ENCODE assay signal across 33 cellular contexts in the genomic region with DNA sequence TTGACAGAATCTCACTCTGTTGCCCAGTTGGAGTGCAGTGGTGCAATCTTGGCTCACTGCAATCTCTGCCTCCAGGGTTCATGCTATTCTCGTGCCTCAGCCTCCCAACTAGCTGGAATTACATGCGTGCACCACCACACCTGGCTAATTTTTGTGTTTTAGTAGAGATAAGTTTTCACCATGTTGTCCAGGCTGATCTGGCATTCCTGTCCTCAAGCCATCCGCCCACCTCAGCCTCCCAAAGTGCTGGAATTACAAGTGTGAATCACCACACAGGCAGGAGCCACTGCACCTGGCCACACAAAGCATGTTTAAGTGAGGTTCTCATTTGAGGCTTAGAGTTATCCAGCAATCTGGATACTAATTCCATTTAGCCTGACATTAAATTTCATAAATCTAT.
"Had no signal": no experiment of that assay in that cellular context is flagged by ENCODE, and none has a peak within 500 bp of the region (broad histone marks: within the 10 kb centered on the region; RNA-seq: fewer than 3 reads in every experiment).

No MANE protein-coding gene starts in this region.

- H3K36me3 ChIP-seq: adrenal gland, ascending aorta, brain microvascular endothelial cell, breast epithelium, cardiac muscle cell had no signal

- H3K27ac ChIP-seq: adrenal gland, ascending aorta, body of pancreas, brain microvascular endothelial cell, breast epithelium, cardiac muscle cell had no signal

- H3K4me3 ChIP-seq: adrenal gland, ascending aorta, body of pancreas, breast epithelium, cardiac muscle cell had no signal

- H3K4me1 ChIP-seq: adrenal gland, ascending aorta, breast epithelium had no signal

- DNase-seq: activated effector memory CD4-positive, alpha-beta T cell treated with anti-CD3 and anti-CD28 coated beads, Interleukin-2, amount 50 U/mL, for 16 hours; activated effector memory CD4-positive, alpha-beta T cell treated with Interleukin-2 at 50 U/mL for 16 hours; activated gamma-delta T cell; activated gamma-delta T cell treated with Interleukin-2 at 50 U/mL for 16 hours; activated naive CD4-positive, alpha-beta T cell; activated naive CD4-positive, alpha-beta T cell treated with anti-CD3 and anti-CD28 coated beads for 36 hours; activated naive CD4-positive, alpha-beta T cell treated with anti-CD3 and anti-CD28 coated beads, Interleukin-2, amount 10 ng/mL, durations not matched to agents 7 days and 5 days; activated naive CD4-positive, alpha-beta T cell treated with anti-CD3 and anti-CD28 coated beads, Interleukin-2, amount 50 U/mL, for 16 hours; activated naive CD4-positive, alpha-beta T cell treated with Interleukin-2 at 50 U/mL for 16 hours; activated naive CD8-positive, alpha-beta T cell treated with anti-CD3 and anti-CD28 coated beads for 36 hours; activated naive CD8-positive, alpha-beta T cell treated with anti-CD3 and anti-CD28 coated beads, Interleukin-2, amount 10 ng/mL, durations not matched to agents 7 days and 5 days; activated naive CD8-positive, alpha-beta T cell treated with anti-CD3 and anti-CD28 coated beads, Interleukin-2, amount 50 U/mL, for 24 hours; activated T-cell treated with anti-CD3 and anti-CD28 coated beads for 4 hours; activated T-cell treated with anti-CD3 and anti-CD28 coated beads, Interleukin-2, amount 50 U/mL, for 1 hour; activated T-cell treated with anti-CD3 and anti-CD28 coated beads, Interleukin-2, amount 50 U/mL, for 24 hours; activated T-cell treated with anti-CD3 and anti-CD28 coated beads, Interleukin-2, amount 50 U/mL, for 4 hours; activated T-cell treated with anti-CD3 and anti-CD28 coated beads, Interleukin-2, amount 50 U/mL, for 48 hours; activated T-cell treated with anti-CD3 and anti-CD28 coated beads, Interleukin-2, amount 50 U/mL, for 72 hours; adrenal gland; amniotic stem cell; amygdala; anterior cingulate cortex; aorta; body of pancreas; brain microvascular endothelial cell; caudate nucleus; central memory CD4-positive, alpha-beta T cell; cerebellar nuclear complex had no signal

- ATAC-seq: activated naive CD4-positive, alpha-beta T cell treated with anti-CD3 and anti-CD28 coated beads, Interleukin-2, amount 50 U/mL, for 72 hours; activated naive CD8-positive, alpha-beta T cell treated with anti-CD3 and anti-CD28 coated beads, Interleukin-2, amount 50 U/mL, for 24 hours; activated T-cell treated with anti-CD3 and anti-CD28 coated beads, Interleukin-2, amount 50 U/mL, for 4 hours; activated T-cell treated with anti-CD3 and anti-CD28 coated beads, Interleukin-2, amount 50 U/mL, for 72 hours; activated T-helper 17 cell treated with anti-CD3 and anti-CD28 coated beads, Interleukin-2, amount 50 U/mL, for 72 hours; body of pancreas had no signal

- H3K9me3 ChIP-seq: adrenal gland, ascending aorta, body of pancreas, breast epithelium had no signal

- H3K27me3 ChIP-seq: adrenal gland, ascending aorta, body of pancreas, brain microvascular endothelial cell, breast epithelium, cardiac muscle cell had no signal
